Comparison of ENCODE assay signal across 9 cellular contexts in the genomic region with DNA sequence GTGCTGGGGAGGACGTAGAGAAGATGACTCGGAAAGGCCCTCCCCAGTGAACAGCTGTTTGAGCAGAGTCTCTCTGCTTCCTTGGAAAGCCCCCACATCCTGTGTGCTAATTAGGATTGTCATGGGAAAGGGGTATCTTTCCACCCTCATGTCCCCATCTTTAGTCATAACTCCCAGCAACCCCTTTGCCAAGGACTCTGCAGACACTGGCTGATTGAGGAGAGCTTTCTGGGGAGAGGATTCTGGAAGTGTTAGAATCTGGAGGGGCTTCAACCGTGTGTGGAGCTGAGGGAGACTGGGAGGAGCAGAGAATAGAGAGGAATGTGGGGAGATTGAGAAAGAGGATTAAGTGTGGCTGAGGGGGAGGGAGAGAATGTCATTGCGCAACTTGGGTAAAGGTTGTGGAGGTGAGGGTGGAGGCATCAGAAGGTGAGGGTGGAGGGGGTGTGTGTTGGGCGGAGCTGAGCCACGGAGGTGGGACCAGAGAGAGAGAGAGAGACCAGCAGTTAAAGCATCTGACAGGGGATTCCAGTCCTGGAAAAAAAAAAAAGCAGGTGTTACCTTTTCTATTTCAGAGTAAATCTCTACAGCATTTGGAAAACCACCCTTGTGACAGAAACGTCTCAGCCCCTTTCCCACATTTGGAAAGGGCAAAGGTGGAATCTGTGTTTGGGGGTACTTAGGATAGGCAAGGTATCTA. TPM values are rescaled to one million over a fixed set of nuclear protein-coding genes. Genes with fewer than 3 reads are reported as not detected.
DNase-seq lines count a peak whose midpoint lies in the region; ATAC-seq and TF ChIP-seq lines count a peak whose summit lies in the region.
"Had no signal": no experiment of that assay in that cellular context is flagged by ENCODE, and none has a peak within 500 bp of the region (broad histone marks: within the 10 kb centered on the region; RNA-seq: fewer than 3 reads in every experiment).

No MANE protein-coding gene starts in this region.

- peak overlapping the region in 2 of 3 donors; percentile 4 to 90 for H3K4me3 Mint-ChIP-seq in T-cell
- H3K4me3 Mint-ChIP-seq in activated T-cell treated with anti-CD3 and anti-CD28 coated beads, Interleukin-2, amount 50 U/mL, for 72 hours, result peak overlapping the region in 1 of 2 donors; percentile 16

- ATAC-seq in T-cell (replicated peaks in 1 of 4), result no peak
- ATAC-seq in GM18907 (IDR thresholded peaks at IDR 0.05; ENCODE audit: unreplicated experiment), result no peak
- ATAC-seq in activated T-cell treated with anti-CD3 and anti-CD28 coated beads, Interleukin-2, amount 50 U/mL, for 72 hours (replicated peaks in 1 of 2), result no peak

- H3K27me3 Mint-ChIP-seq in T-cell, result peaks cover 6 to 7% of the 10 kb centered on the region in 2 donors
- peaks cover 29% of the 10 kb centered on the region for H3K27me3 Mint-ChIP-seq in activated T-cell treated with anti-CD3 and anti-CD28 coated beads, Interleukin-2, amount 50 U/mL, for 72 hours (ENCODE audit: low read depth)

- H3K27ac ChIP-seq in sigmoid colon, result peak overlapping the region; percentile 56 to 75 (median 66)

- WGBS in sigmoid colon, 2 donors, result 10 to 35% methylated on average over 7 of the region's 7 CpGs

- CTCF ChIA-PET in T-cell (lab: Charles Lee), result interaction anchor here (0.7 to 2.2 kb wide), 5 partner anchors 12 to 32 kb away, joined by 3 to 7 read pairs (median 3); no protein-coding TSS in a partner anchor

- no peaks in the 10 kb centered on the region for H3K9me3 ChIP-seq in sigmoid colon

- H3K36me3 ChIP-seq in sigmoid colon, result no peaks in the 10 kb centered on the region

- TF ChIP-seq CTCF in GM12864 (IDR thresholded peaks at IDR 0.05; ENCODE audit: low read depth, low read length, missing control alignments), result no peak
- TF ChIP-seq CTCF in sigmoid colon (IDR thresholded peaks at IDR 0.05), result no peak

- peak overlapping the region; percentile 79 for H3K4me3 ChIP-seq in GM12864 (ENCODE audit: low read depth, low read length)
- H3K4me3 ChIP-seq in sigmoid colon, result peak overlapping the region in 3 of 4 donors; percentile 57 to 73 (median 60)

- intact Hi-C loops in sigmoid colon (cut with DNase I), result loop anchor here (10.0 kb wide), 1 partner anchor 511 kb away; no protein-coding TSS in a partner anchor

- no peaks in the 10 kb centered on the region for H3K9me3 Mint-ChIP-seq in T-cell
- H3K9me3 Mint-ChIP-seq in activated T-cell treated with anti-CD3 and anti-CD28 coated beads, Interleukin-2, amount 50 U/mL, for 72 hours, result no peaks in the 10 kb centered on the region

- no peak for TF ChIP-seq EP300 in sigmoid colon (IDR thresholded peaks at IDR 0.05)

- no peak overlapping the region for H3K27ac Mint-ChIP-seq in T-cell
- no peak overlapping the region for H3K27ac Mint-ChIP-seq in activated T-cell treated with anti-CD3 and anti-CD28 coated beads, Interleukin-2, amount 50 U/mL, for 72 hours

- no peaks in the 10 kb centered on the region for H3K36me3 Mint-ChIP-seq in T-cell
- H3K36me3 Mint-ChIP-seq in activated T-cell treated with anti-CD3 and anti-CD28 coated beads, Interleukin-2, amount 50 U/mL, for 72 hours (ENCODE audit: insufficient read depth in 2 of 2), result peaks cover 0 to 2% of the 10 kb centered on the region in 2 donors

- peaks cover 7 to 14% (median 9%) of the 10 kb centered on the region in 3 donors for H3K4me1 Mint-ChIP-seq in T-cell
- peaks cover 26% of the 10 kb centered on the region for H3K4me1 Mint-ChIP-seq in activated T-cell treated with anti-CD3 and anti-CD28 coated beads, Interleukin-2, amount 50 U/mL, for 72 hours (ENCODE audit: low read depth)

- POLR2A ChIA-PET in T-cell (lab: Charles Lee), result no interaction called here

- DNase-seq in GM12864 (ENCODE audit: low read depth), result no peak
- no peak for DNase-seq in T-cell
- DNase-seq in iPS-NIHi11 (ENCODE audit: low spot score), result peak; percentile 54
- DNase-seq in sigmoid colon, result peak; percentile 74
- DNase-seq in DMS114 treated with DMSO at 0.1 percent for 48 hours (lab: John Stamatoyannopoulos, UW; ENCODE audit: unreplicated experiment), result no peak
- no peak for DNase-seq in activated naive CD4-positive, alpha-beta T cell (lab: John Stamatoyannopoulos, UW)
- no peak for DNase-seq in activated T-cell treated with anti-CD3 and anti-CD28 coated beads, Interleukin-2, amount 50 U/mL, for 72 hours
- DNase-seq: NCI-H2081 treated with DMSO at 0.1 percent for 48 hours had no signal

- no peaks in the 10 kb centered on the region for H3K27me3 ChIP-seq in sigmoid colon

- TF ChIP-seq POLR2A in sigmoid colon (IDR thresholded peaks at IDR 0.05), result peak in 1 of 2 donors; percentile 23

- H3K4me1 ChIP-seq in sigmoid colon, result peaks cover 0 to 20% (median 16%) of the 10 kb centered on the region in 4 donors

RNA-seq across cellular contexts. Expression of a gene that starts 2.2 kb away (rescaled TPM):
- total RNA-seq in T-cell, result 1 to 10 TPM in 4 of 5 donors, under 1 TPM in 1; 0.70 to 3.7 (median 2.1) TPM
- 1 to 10 TPM; 3.5 to 7.8 (median 4.1) TPM for total RNA-seq in sigmoid colon
- 10 to 100 TPM; 21.0 to 29.0 (median 24.7) TPM for polyA plus RNA-seq in sigmoid colon
- total RNA-seq in activated T-cell treated with anti-CD3 and anti-CD28 coated beads, Interleukin-2, amount 50 U/mL, for 72 hours, result under 1 TPM in 1 of 2 donors, not detected in 1; 0.70 TPM

RNA-seq across cellular contexts. Expression of a gene that starts 31.5 kb away (rescaled TPM):
- 10 to 100 TPM; 75.9 to 90.2 (median 78.9) TPM for total RNA-seq in T-cell
- total RNA-seq in sigmoid colon, result 10 to 100 TPM; 26.0 to 33.4 (median 29.0) TPM
- 10 to 100 TPM in 1 of 3 donors, 1 to 10 TPM in 2; 6.6 to 22.1 (median 9.0) TPM for polyA plus RNA-seq in sigmoid colon
- 100 to 1,000 TPM; 117 to 140 TPM for total RNA-seq in activated T-cell treated with anti-CD3 and anti-CD28 coated beads, Interleukin-2, amount 50 U/mL, for 72 hours

RNA-seq across cellular contexts. Expression of a gene that starts 38.6 kb away (rescaled TPM):
- total RNA-seq in T-cell (1 to 10 TPM in 4 of 5 donors, under 1 TPM in 1; 0.93 to 3.0 (median 1.4) TPM), sigmoid colon (10 to 100 TPM in 3 of 4 donors, 1 to 10 TPM in 1; 8.0 to 23.5 (median 13.6) TPM)
- polyA plus RNA-seq in sigmoid colon, result 10 to 100 TPM in 2 of 3 donors, 1 to 10 TPM in 1; 9.6 to 63.8 (median 32.4) TPM
- total RNA-seq in activated T-cell treated with anti-CD3 and anti-CD28 coated beads, Interleukin-2, amount 50 U/mL, for 72 hours, result under 1 TPM in 1 of 2 donors, not detected in 1; 0.05 TPM

Comparison
In these comparisons a context has a peak if more than half of its experiments do, and no peak if none do; other contexts are left out.
1. DNase-seq: peak in iPS-NIHi11 (single experiment) and sigmoid colon (single experiment); none in GM12864 (single experiment), T-cell (0 of 34), DMS114 treated with DMSO at 0.1 percent for 48 hours (single experiment), activated naive CD4-positive, alpha-beta T cell (0 of 4) and activated T-cell treated with anti-CD3 and anti-CD28 coated beads, Interleukin-2, amount 50 U/mL, for 72 hours (0 of 2).